In genomic region chr12:122729583-122730214, GRCh38 we compare ENCODE assay signal across 17 cellular contexts. TPM values are rescaled to one million over a fixed set of nuclear protein-coding genes. Genes with fewer than 3 reads are reported as not detected.
DNase-seq lines count a peak whose midpoint lies in the region; ATAC-seq and TF ChIP-seq lines count a peak whose summit lies in the region.
"Had no signal": no experiment of that assay in that cellular context is flagged by ENCODE, and none has a peak within 500 bp of the region (broad histone marks: within the 10 kb centered on the region; RNA-seq: fewer than 3 reads in every experiment).

No MANE protein-coding gene starts in this region.

- no peak overlapping the region for H2AFZ ChIP-seq in mesenchymal stem cell (ENCODE audit: low read depth, low read length)

- WGBS in mesenchymal stem cell = 96% methylated on average over 27 of the region's 27 CpGs

- no peak for DNase-seq in A673 (ENCODE audit: low spot score)
- DNase-seq in Calu3 = no peak
- DNase-seq in mesenchymal stem cell = no peak
- DNase-seq in CD8-positive, alpha-beta memory T cell = no peak
- DNase-seq in activated gamma-delta T cell (lab: John Stamatoyannopoulos, UW) = no peak
- DNase-seq in HuH-7.5 (ENCODE audit: low spot score) = no peak
- no peak for DNase-seq in dedifferentiated amniotic fluid mesenchymal stem cell (ENCODE audit: extremely low spot score)
- DNase-seq: activated CD4-positive, CD25-positive, alpha-beta regulatory T cell; Karpas-422; NCI-H1436; NCI-H345; OCI-M1 had no signal

- no peak overlapping the region for H2AK5ac ChIP-seq in mesenchymal stem cell (ENCODE audit: low read length, severe bottlenecking)

- H3K27ac Mint-ChIP-seq in Calu3 (ENCODE audit: unreplicated experiment) = peak overlapping the region; percentile 79
- H3K27ac Mint-ChIP-seq in activated T-helper 17 cell treated with anti-CD3 and anti-CD28 coated beads, Interleukin-2, amount 50 U/mL, for 72 hours = peak overlapping the region; percentile 28
- no peak overlapping the region for H3K27ac Mint-ChIP-seq in CD8-positive, alpha-beta memory T cell

- no peak overlapping the region for H3K23ac ChIP-seq in mesenchymal stem cell (ENCODE audit: low read length in 2 of 2)

- CTCF ChIA-PET in A673 (lab: Charles Lee) (no interaction called here), Calu3 (lab: Charles Lee) (no interaction called here)
- CTCF ChIA-PET in CD8-positive, alpha-beta memory T cell (lab: Charles Lee) = no interaction called here

- no peak overlapping the region for H3K14ac ChIP-seq in mesenchymal stem cell (ENCODE audit: low read length in 2 of 2)

- H3K9ac ChIP-seq in mesenchymal stem cell (ENCODE audit: low read length) = peak overlapping the region; percentile 73

- H3K36me3 ChIP-seq in A673 (ENCODE audit: insufficient read depth, low read length, poor library complexity, severe bottlenecking) (no peaks in the 10 kb centered on the region), mesenchymal stem cell (ENCODE audit: control insufficient read depth in 1 of 2, insufficient read depth in 2 of 2, low read depth in 1 of 2, low read length in 2 of 2) (no peaks in the 10 kb centered on the region)
- no peaks in the 10 kb centered on the region for H3K36me3 ChIP-seq in CD8-positive, alpha-beta memory T cell (ENCODE audit: insufficient read depth, low read length)
- H3K36me3 ChIP-seq: ovary had no signal

- no peaks in the 10 kb centered on the region for H3K27me3 Mint-ChIP-seq in Calu3 (ENCODE audit: unreplicated experiment)
- peaks cover 4% of the 10 kb centered on the region for H3K27me3 Mint-ChIP-seq in activated T-helper 17 cell treated with anti-CD3 and anti-CD28 coated beads, Interleukin-2, amount 50 U/mL, for 72 hours
- peaks cover 17 to 34% of the 10 kb centered on the region in 2 donors for H3K27me3 Mint-ChIP-seq in CD8-positive, alpha-beta memory T cell

- no peaks in the 10 kb centered on the region for H3K79me1 ChIP-seq in mesenchymal stem cell (replicated peaks; ENCODE audit: low read length, poor library complexity, severe bottlenecking)

- H2BK12ac ChIP-seq in mesenchymal stem cell (ENCODE audit: low read length in 2 of 2) = no peak overlapping the region

- H3K4me3 ChIP-seq in A673 (ENCODE audit: low read depth, low read length, poor library complexity, severe bottlenecking) (peak overlapping the region; percentile 47), mesenchymal stem cell (ENCODE audit: insufficient read depth in 1 of 2, low read depth in 1 of 2, low read length in 2 of 2) (peak overlapping the region in 1 of 2 experiments; percentile 72)
- no peak overlapping the region for H3K4me3 ChIP-seq in CD8-positive, alpha-beta memory T cell (ENCODE audit: low read length)

- H3K18ac ChIP-seq in mesenchymal stem cell (ENCODE audit: low read depth in 1 of 2, low read length in 2 of 2) = no peak overlapping the region

- peaks cover 18% of the 10 kb centered on the region for H3K36me3 Mint-ChIP-seq in Calu3 (ENCODE audit: insufficient read depth, unreplicated experiment)
- no peaks in the 10 kb centered on the region for H3K36me3 Mint-ChIP-seq in activated T-helper 17 cell treated with anti-CD3 and anti-CD28 coated beads, Interleukin-2, amount 50 U/mL, for 72 hours (ENCODE audit: low read depth)
- peaks cover 0 to 9% (median 0%) of the 10 kb centered on the region in 3 donors for H3K36me3 Mint-ChIP-seq in CD8-positive, alpha-beta memory T cell

- no peaks in the 10 kb centered on the region for H3K9me3 Mint-ChIP-seq in Calu3 (ENCODE audit: low read depth, unreplicated experiment)
- H3K9me3 Mint-ChIP-seq in activated T-helper 17 cell treated with anti-CD3 and anti-CD28 coated beads, Interleukin-2, amount 50 U/mL, for 72 hours = no peaks in the 10 kb centered on the region
- no peaks in the 10 kb centered on the region for H3K9me3 Mint-ChIP-seq in CD8-positive, alpha-beta memory T cell

- BruUV-seq in A673 (replicated peaks; lab: Mats Ljungman, UMichigan) (no TSS peak), Calu3 (replicated peaks; lab: Mats Ljungman, UMichigan) (no TSS peak)

- POLR2A ChIA-PET in A673 (lab: Charles Lee; ENCODE audit: low non-redundant PET) = no interaction called here
- POLR2A ChIA-PET in CD8-positive, alpha-beta memory T cell (lab: Charles Lee) = no interaction called here

- no peaks in the 10 kb centered on the region for H3K27me3 ChIP-seq in A673 (replicated peaks; ENCODE audit: insufficient read depth, low read depth, low read length, poor library complexity)
- H3K27me3 ChIP-seq in mesenchymal stem cell (ENCODE audit: control insufficient read depth in 1 of 2, insufficient read depth in 1 of 2, low read length in 2 of 2) = no peaks in the 10 kb centered on the region
- no peaks in the 10 kb centered on the region for H3K27me3 ChIP-seq in CD8-positive, alpha-beta memory T cell (ENCODE audit: insufficient read depth, low read length, poor library complexity, severe bottlenecking)
- H3K27me3 ChIP-seq: ovary had no signal

- no peak overlapping the region for H4K91ac ChIP-seq in mesenchymal stem cell (ENCODE audit: low read length)

- TF ChIP-seq CTCF in A673 (conservative IDR thresholded peaks at IDR 0.05; ENCODE audit: low read depth, low read length) (no peak), Calu3 (IDR thresholded peaks at IDR 0.05; ENCODE audit: unreplicated experiment) (no peak)

- no peak overlapping the region for H2BK120ac ChIP-seq in mesenchymal stem cell (ENCODE audit: low read depth, low read length)

- peak overlapping the region; percentile 78 for H3K4me3 Mint-ChIP-seq in Calu3 (ENCODE audit: low read depth, unreplicated experiment)
- peak overlapping the region; percentile 63 for H3K4me3 Mint-ChIP-seq in activated T-helper 17 cell treated with anti-CD3 and anti-CD28 coated beads, Interleukin-2, amount 50 U/mL, for 72 hours
- H3K4me3 Mint-ChIP-seq in CD8-positive, alpha-beta memory T cell = no peak overlapping the region

- H2BK15ac ChIP-seq in mesenchymal stem cell (ENCODE audit: low read depth, poor library complexity, severe bottlenecking) = no peak overlapping the region

- no peak overlapping the region for H4K8ac ChIP-seq in mesenchymal stem cell (ENCODE audit: low read length)

- no peak overlapping the region for H3K4me2 ChIP-seq in mesenchymal stem cell (ENCODE audit: low read length, poor library complexity, severe bottlenecking)

- peaks cover 15% of the 10 kb centered on the region for H3K4me1 ChIP-seq in A673 (ENCODE audit: insufficient read depth, low read length, poor library complexity, severe bottlenecking)
- H3K4me1 ChIP-seq in mesenchymal stem cell (ENCODE audit: control insufficient read depth, insufficient read depth, low read depth, low read length) = peaks cover 10% of the 10 kb centered on the region
- peaks cover 12% of the 10 kb centered on the region for H3K4me1 ChIP-seq in CD8-positive, alpha-beta memory T cell (ENCODE audit: insufficient read depth, low read length)

- H3K27ac ChIP-seq in A673 (ENCODE audit: low read depth, low read length, poor library complexity, severe bottlenecking) (no peak overlapping the region), mesenchymal stem cell (ENCODE audit: low read length, poor library complexity, severe bottlenecking) (no peak overlapping the region)
- H3K27ac ChIP-seq in CD8-positive, alpha-beta memory T cell (ENCODE audit: low read depth, low read length) = no peak overlapping the region
- H3K27ac ChIP-seq: C4-2B, ovary had no signal

- H3K4ac ChIP-seq in mesenchymal stem cell (ENCODE audit: low read depth in 1 of 2, low read length in 2 of 2) = no peak overlapping the region

- ATAC-seq in activated T-helper 17 cell treated with anti-CD3 and anti-CD28 coated beads, Interleukin-2, amount 50 U/mL, for 72 hours (replicated peaks) = no peak

- no peak overlapping the region for H2BK5ac ChIP-seq in mesenchymal stem cell (ENCODE audit: low read depth, low read length, poor library complexity, severe bottlenecking)

- no peaks in the 10 kb centered on the region for H3K9me3 ChIP-seq in A673 (ENCODE audit: low read depth, low read length, poor library complexity, severe bottlenecking)
- no peaks in the 10 kb centered on the region for H3K9me3 ChIP-seq in mesenchymal stem cell (ENCODE audit: control insufficient read depth, low read length)
- H3K9me3 ChIP-seq in CD8-positive, alpha-beta memory T cell (ENCODE audit: low read length) = no peaks in the 10 kb centered on the region
- H3K9me3 ChIP-seq: ovary had no signal

- H3K4me1 Mint-ChIP-seq in Calu3 (ENCODE audit: low read depth, unreplicated experiment) = peaks cover 48% of the 10 kb centered on the region
- peaks cover 37% of the 10 kb centered on the region for H3K4me1 Mint-ChIP-seq in activated T-helper 17 cell treated with anti-CD3 and anti-CD28 coated beads, Interleukin-2, amount 50 U/mL, for 72 hours
- H3K4me1 Mint-ChIP-seq in CD8-positive, alpha-beta memory T cell = peaks cover 2 to 16% (median 13%) of the 10 kb centered on the region in 3 donors

- intact Hi-C loops in A673 (cut with micrococcal nuclease; ENCODE audit: unreplicated experiment) = no loop called here
- intact Hi-C loops in Calu3 (cut with micrococcal nuclease; ENCODE audit: unreplicated experiment) = loop anchor here (2.0 to 5.0 kb wide), 3 partner anchors 51 to 92 kb away; no protein-coding TSS in a partner anchor

RNA-seq across cellular contexts. Expression of gene HCAR1, which starts 0.9 kb away (rescaled TPM):
- total RNA-seq in A673 (2021) = 1.9 and 2.0 TPM in 2 replicates
- total RNA-seq in Calu3 (2022) = 5.0 and 5.9 TPM in 2 replicates
- under 1 TPM in 1 of 2 donors, not detected in 1; 0.64 TPM for total RNA-seq in activated T-helper 17 cell treated with anti-CD3 and anti-CD28 coated beads, Interleukin-2, amount 50 U/mL, for 72 hours
- not detected for polyA plus RNA-seq in mesenchymal stem cell (2013, experiment 1 of 2)
- polyA plus RNA-seq in mesenchymal stem cell (2013, experiment 2 of 2) = not detected
- total RNA-seq in CD8-positive, alpha-beta memory T cell = under 1 TPM; 0.13 to 0.16 TPM
- not detected for polyA plus RNA-seq in CD8-positive, alpha-beta memory T cell
- total RNA-seq: endothelial cell of umbilical vein had no signal

RNA-seq across cellular contexts. Expression of gene HCAR3, which starts 13.1 kb away (rescaled TPM):
- total RNA-seq in A673 (2021) (0.37 TPM in 1 of 2 replicates, not detected in the other), Calu3 (2022) (0.17 TPM in 1 of 2 replicates, not detected in the other)
- total RNA-seq in activated T-helper 17 cell treated with anti-CD3 and anti-CD28 coated beads, Interleukin-2, amount 50 U/mL, for 72 hours = not detected
- 0.43 TPM for polyA plus RNA-seq in mesenchymal stem cell (2013, experiment 1 of 2)
- polyA plus RNA-seq in mesenchymal stem cell (2013, experiment 2 of 2) = 0.29 TPM
- not detected for total RNA-seq in CD8-positive, alpha-beta memory T cell
- not detected for polyA plus RNA-seq in CD8-positive, alpha-beta memory T cell
- total RNA-seq: endothelial cell of umbilical vein, glomerular endothelial cell had no signal

RNA-seq across cellular contexts. Expression of gene DENR, which starts 22.9 kb away (rescaled TPM):
- 104 and 116 TPM in 2 replicates for total RNA-seq in A673 (2021)
- 83.2 and 85.8 TPM in 2 replicates for total RNA-seq in Calu3 (2022)
- 10 to 100 TPM; 65.3 to 78.9 TPM for total RNA-seq in activated T-helper 17 cell treated with anti-CD3 and anti-CD28 coated beads, Interleukin-2, amount 50 U/mL, for 72 hours
- 48.0 TPM for polyA plus RNA-seq in mesenchymal stem cell (2013, experiment 1 of 2)
- polyA plus RNA-seq in mesenchymal stem cell (2013, experiment 2 of 2) = 49.1 TPM
- total RNA-seq in CD8-positive, alpha-beta memory T cell = 10 to 100 TPM; 78.8 to 79.3 TPM
- polyA plus RNA-seq in CD8-positive, alpha-beta memory T cell = 68.7 TPM

RNA-seq across cellular contexts. Expression of gene HCAR2, which starts 26.5 kb away (rescaled TPM):
- 0.24 and 0.34 TPM in 2 replicates for total RNA-seq in A673 (2021)
- not detected in 2 replicates for total RNA-seq in Calu3 (2022)
- not detected for total RNA-seq in activated T-helper 17 cell treated with anti-CD3 and anti-CD28 coated beads, Interleukin-2, amount 50 U/mL, for 72 hours
- 3.9 TPM for polyA plus RNA-seq in mesenchymal stem cell (2013, experiment 1 of 2)
- 4.1 TPM for polyA plus RNA-seq in mesenchymal stem cell (2013, experiment 2 of 2)
- not detected for total RNA-seq in CD8-positive, alpha-beta memory T cell
- not detected for polyA plus RNA-seq in CD8-positive, alpha-beta memory T cell
- total RNA-seq: endothelial cell of umbilical vein, glomerular endothelial cell had no signal
- polyA plus RNA-seq: endothelial cell of umbilical vein had no signal

RNA-seq across cellular contexts. Expression of gene CCDC62, which starts 44.7 kb away (rescaled TPM):
- total RNA-seq in A673 (2021) = 0.20 TPM in 1 of 2 replicates, not detected in the other
- total RNA-seq in Calu3 (2022) = 0.66 and 0.98 TPM in 2 replicates
- total RNA-seq in activated T-helper 17 cell treated with anti-CD3 and anti-CD28 coated beads, Interleukin-2, amount 50 U/mL, for 72 hours = 1 to 10 TPM; 1.0 to 3.8 TPM
- polyA plus RNA-seq in mesenchymal stem cell (2013, experiment 1 of 2) = 0.07 TPM
- 0.07 TPM for polyA plus RNA-seq in mesenchymal stem cell (2013, experiment 2 of 2)
- under 1 TPM; 0.35 to 0.53 TPM for total RNA-seq in CD8-positive, alpha-beta memory T cell
- polyA plus RNA-seq in CD8-positive, alpha-beta memory T cell = 0.41 TPM

Comparison
In these comparisons a context has a peak if more than half of its experiments do, and no peak if none do; other contexts are left out.
1. H3K27ac Mint-ChIP-seq: peak in Calu3 (single experiment) and activated T-helper 17 cell treated with anti-CD3 and anti-CD28 coated beads, Interleukin-2, amount 50 U/mL, for 72 hours (single experiment); none in CD8-positive, alpha-beta memory T cell (0 of 8).
2. H3K4me3 Mint-ChIP-seq: peak in Calu3 (single experiment) and activated T-helper 17 cell treated with anti-CD3 and anti-CD28 coated beads, Interleukin-2, amount 50 U/mL, for 72 hours (single experiment); none in CD8-positive, alpha-beta memory T cell (0 of 7).